ENCODE assay signal across 18 cellular contexts in genomic region chr11:119599864-119600593, GRCh38.
DNase-seq lines count a peak whose midpoint lies in the region; ATAC-seq and TF ChIP-seq lines count a peak whose summit lies in the region.
"Had no signal": no experiment of that assay in that cellular context is flagged by ENCODE, and none has a peak within 500 bp of the region (broad histone marks: within the 10 kb centered on the region; RNA-seq: fewer than 3 reads in every experiment).

No MANE protein-coding gene starts in this region.

- H3K4me3 ChIP-seq in H7 (ENCODE audit: insufficient read depth, low read depth, low read length) = no peak overlapping the region
- no peak overlapping the region for H3K4me3 ChIP-seq in PC-3 (ENCODE audit: low read length)
- H3K4me3 ChIP-seq: coronary artery, GM23338, thoracic aorta had no signal

- H3K9me2 ChIP-seq in PC-3 (replicated peaks; ENCODE audit: low read length) = no peaks in the 10 kb centered on the region

- no peak overlapping the region for H3K9ac ChIP-seq in PC-3 (ENCODE audit: low read length)

- intact Hi-C loops in PC-3 (cut with micrococcal nuclease) = loop anchor here (10.0 kb wide), 1 partner anchor 125 kb away; the partner anchor contains the start of gene NECTIN1

- no peaks in the 10 kb centered on the region for H3F3A ChIP-seq in PC-3 (ENCODE audit: low read length, unreplicated experiment)

- no peaks in the 10 kb centered on the region for H3K27me3 ChIP-seq in H7 (ENCODE audit: control insufficient read depth, insufficient read depth, low read length)
- no peaks in the 10 kb centered on the region for H3K27me3 ChIP-seq in PC-3 (ENCODE audit: low read length)
- H3K27me3 ChIP-seq: neutrophil had no signal

- H4K20me1 ChIP-seq in PC-3 (ENCODE audit: low read length) = no peaks in the 10 kb centered on the region

- H2AFZ ChIP-seq in PC-3 (ENCODE audit: low read length) = no peak overlapping the region
- H2AFZ ChIP-seq: GM23338 had no signal

- DNase-seq in H7 (peak; percentile 29), PC-3 (peak; percentile 67), renal cortical epithelial cell (ENCODE audit: low read depth) (peak; percentile 36), NCI-H1694 (lab: John Stamatoyannopoulos, UW) (no peak), NCI-H226 (no peak)
- DNase-seq: activated CD4-positive, alpha-beta T cell treated with anti-CD3 and anti-CD28 coated beads, Interleukin-2, amount 10 ng/mL, durations not matched to agents 7 days and 5 days; activated naive CD8-positive, alpha-beta T cell treated with anti-CD3 and anti-CD28 coated beads, Interleukin-2, amount 50 U/mL, for 24 hours; DND-41; immature natural killer cell; NCI-H187 treated with DMSO at 0.1 percent for 48 hours; NCI-H446 treated with DMSO at 0.1 percent for 48 hours; OCI-M1 had no signal

- no TSS peak for BruUV-seq in PC-3 (replicated peaks; lab: Mats Ljungman, UMichigan)

- ATAC-seq in GM18861 (IDR thresholded peaks at IDR 0.05; ENCODE audit: unreplicated experiment) (peak; percentile 81), PC-3 (peak; percentile 46), HG02588 (IDR thresholded peaks at IDR 0.05; ENCODE audit: unreplicated experiment) (no peak)
- ATAC-seq: activated naive CD8-positive, alpha-beta T cell treated with anti-CD3 and anti-CD28 coated beads, Interleukin-2, amount 50 U/mL, for 24 hours; GM23338 had no signal

- H3K4me1 ChIP-seq in PC-3 (ENCODE audit: insufficient read depth, low read length) = peaks cover 34% of the 10 kb centered on the region

- no peaks in the 10 kb centered on the region for H3K9me3 ChIP-seq in PC-3 (ENCODE audit: low read length)
- H3K9me3 ChIP-seq: neutrophil, thoracic aorta had no signal

- H3K79me2 ChIP-seq in PC-3 (ENCODE audit: low read length) = no peaks in the 10 kb centered on the region

- H3K36me3 ChIP-seq in H7 (replicated peaks; ENCODE audit: control insufficient read depth, insufficient read depth, low read length) (no peaks in the 10 kb centered on the region), PC-3 (ENCODE audit: low read depth, low read length) (no peaks in the 10 kb centered on the region)
- H3K36me3 ChIP-seq: neutrophil, thoracic aorta had no signal

- H3K4me2 ChIP-seq in PC-3 (ENCODE audit: low read length) = peak overlapping the region; percentile 0; the same call in 1 of the 2 replicates
- H3K4me2 ChIP-seq: GM23338 had no signal

- CTCF ChIA-PET in PC-3 (lab: Charles Lee) = no interaction called here

- POLR2A ChIA-PET in PC-3 (lab: Charles Lee; ENCODE audit: unreplicated experiment) = no interaction called here

- H3K27ac ChIP-seq in PC-3 (ENCODE audit: low read length) = no peak overlapping the region
- H3K27ac ChIP-seq: coronary artery, neutrophil, thoracic aorta had no signal

- TF ChIP-seq CTCF in PC-3 (conservative IDR thresholded peaks at IDR 0.05; ENCODE audit: low read depth, low read length) = no peak

Comparison
In these comparisons a context has a peak if more than half of its experiments do, and no peak if none do; other contexts are left out.
1. DNase-seq: peak in H7 (single experiment), PC-3 (single experiment) and renal cortical epithelial cell (single experiment); none in NCI-H1694 (single experiment) and NCI-H226 (single experiment).